In the genomic region with DNA sequence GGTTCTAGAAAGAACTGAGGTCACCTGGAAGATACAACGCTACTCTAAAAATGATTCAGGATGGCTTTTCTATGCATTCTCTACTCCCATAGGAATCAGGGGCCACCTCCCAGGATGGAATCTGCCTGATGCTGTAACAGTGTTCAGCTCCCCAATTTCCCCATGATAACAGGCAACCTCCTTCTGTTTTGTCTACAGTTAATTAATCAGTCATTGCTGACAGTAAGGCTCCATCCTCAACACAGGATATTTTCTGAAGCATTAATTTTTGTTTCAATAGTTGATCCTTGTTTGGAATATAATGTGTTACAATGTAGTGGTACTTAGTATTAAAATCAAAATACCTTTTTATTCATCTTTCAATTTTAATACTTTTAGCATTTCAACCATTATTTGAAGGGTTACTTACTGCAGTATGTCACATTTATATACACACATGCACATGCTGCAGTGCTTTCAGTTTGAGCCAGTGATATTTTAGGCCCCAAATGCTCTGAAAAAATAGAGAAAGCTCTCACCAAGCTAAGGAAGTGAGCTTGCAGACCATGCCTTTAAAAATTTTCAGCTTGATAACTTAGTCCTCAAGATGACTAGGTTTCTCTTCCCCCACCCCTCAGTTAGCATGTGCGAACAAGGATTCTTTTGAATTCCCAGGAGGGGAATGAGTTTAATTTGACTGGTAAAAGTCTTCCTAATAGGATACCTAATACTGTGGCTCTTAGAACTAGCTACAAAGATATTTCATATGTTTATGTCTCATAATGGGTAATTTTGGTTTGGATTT, we compare ENCODE assay signal across 9 cellular contexts. TPM values are rescaled to one million over a fixed set of nuclear protein-coding genes. Genes with fewer than 3 reads are reported as not detected.
DNase-seq lines count a peak whose midpoint lies in the region; ATAC-seq, FAIRE-seq and TF ChIP-seq lines count a peak whose summit lies in the region.
"Had no signal": no experiment of that assay in that cellular context is flagged by ENCODE, and none has a peak within 500 bp of the region (broad histone marks: within the 10 kb centered on the region; RNA-seq: fewer than 3 reads in every experiment).

No MANE protein-coding gene starts in this region.

- no peak overlapping the region for H3K27ac ChIP-seq in H9 (ENCODE audit: insufficient read length, low read depth, low read length)

- H3K36me3 Mint-ChIP-seq in IgD-negative memory B cell (peaks cover 8% of the 10 kb centered on the region), HFFc6 (ENCODE audit: low read depth) (no peaks in the 10 kb centered on the region), H9 (ENCODE audit: insufficient read depth in 1 of 3, low read depth in 3 of 3) (no peaks in the 10 kb centered on the region)

- no peak overlapping the region for H2BK120ac ChIP-seq in H9 (ENCODE audit: low read depth, low read length, poor library complexity, severe bottlenecking)

- no peak overlapping the region for H4K8ac ChIP-seq in H9 (replicated peaks; ENCODE audit: insufficient read length, low read depth, low read length)

- H3K9me3 ChIP-seq in H9 (ENCODE audit: control insufficient read depth, low read depth, low read length), result no peaks in the 10 kb centered on the region

- intact Hi-C loops in posterior vena cava (cut with DNase I), result no loop called here

- H2AK5ac ChIP-seq in H9 (ENCODE audit: insufficient read length, low read length), result no peak overlapping the region

- DNase-seq in GM12864 (ENCODE audit: low read depth) (peak; percentile 57), germinal center (ENCODE audit: low spot score) (peak; percentile 48), HFFc6 (no peak), H54 (ENCODE audit: insufficient read length, low spot score) (no peak), posterior vena cava (ENCODE audit: low spot score) (no peak), H9 (no peak)
- DNase-seq: stimulated activated CD4-positive, alpha-beta T cell treated with anti-CD3 and anti-CD28 coated beads, Interleukin-15, amount 100 ng/mL, for 24 hours had no signal

- no peak for FAIRE-seq in H54 (lab: Jason Lieb, UNC)

- no peak for TF ChIP-seq POLR2A in H54 (IDR thresholded peaks at IDR 0.05; ENCODE audit: low read depth, low read length)

- H2BK5ac ChIP-seq in H9 (ENCODE audit: insufficient read length, low read length), result no peak overlapping the region

- H3K56ac ChIP-seq in H9 (ENCODE audit: insufficient read length, low read depth, low read length), result no peak overlapping the region

- H3K27ac Mint-ChIP-seq in IgD-negative memory B cell (peak overlapping the region; percentile 77 to 98 (median 95)), HFFc6 (no peak overlapping the region), H9 (no peak overlapping the region)

- no peak overlapping the region for H2BK12ac ChIP-seq in H9 (ENCODE audit: insufficient read length, low read depth, low read length)

- H3K23ac ChIP-seq in H9 (ENCODE audit: insufficient read length, low read depth, low read length), result no peak overlapping the region

- no peak overlapping the region for H3T11ph ChIP-seq in H9 (ENCODE audit: low read length)

- H2BK15ac ChIP-seq in H9 (ENCODE audit: low read depth, low read length), result no peak overlapping the region

- TF ChIP-seq CTCF in GM12864 (IDR thresholded peaks at IDR 0.05; ENCODE audit: low read depth, low read length, missing control alignments) (no peak), HFFc6 (IDR thresholded peaks at IDR 0.05) (no peak), H9 (conservative IDR thresholded peaks at IDR 0.05) (no peak)

- H3K18ac ChIP-seq in H9 (ENCODE audit: insufficient read length, low read depth, low read length), result no peak overlapping the region

- no peak overlapping the region for H3K4me2 ChIP-seq in H9 (ENCODE audit: insufficient read depth, insufficient read length, low read length)

- no peak overlapping the region for H4K5ac ChIP-seq in H9 (ENCODE audit: insufficient read length, low read depth, low read length)

- peak; percentile 13 for ATAC-seq in GM21381 (IDR thresholded peaks at IDR 0.05; ENCODE audit: unreplicated experiment)

- H3K4me1 Mint-ChIP-seq in IgD-negative memory B cell, result peaks cover 33 to 51% (median 46%) of the 10 kb centered on the region in 3 donors
- no peaks in the 10 kb centered on the region for H3K4me1 Mint-ChIP-seq in HFFc6 (ENCODE audit: low read depth)
- peaks cover 0 to 3% of the 10 kb centered on the region in 2 experiments; a peak in 1 of 4 replicates for H3K4me1 Mint-ChIP-seq in H9

- H3K79me1 ChIP-seq in H9 (ENCODE audit: insufficient read depth, low read depth, low read length, poor library complexity, severe bottlenecking), result no peaks in the 10 kb centered on the region

- H3K4me3 Mint-ChIP-seq in IgD-negative memory B cell (peak overlapping the region; percentile 90 to 99 (median 98)), HFFc6 (no peak overlapping the region), H9 (no peak overlapping the region)

- H3K9ac ChIP-seq in H9 (ENCODE audit: extremely low read depth, insufficient read length, low read length), result no peak overlapping the region

- H3K9me3 Mint-ChIP-seq in IgD-negative memory B cell (no peaks in the 10 kb centered on the region), HFFc6 (no peaks in the 10 kb centered on the region), H9 (no peaks in the 10 kb centered on the region; a peak in 1 of 5 replicates)

- no peak overlapping the region for H4K91ac ChIP-seq in H9 (ENCODE audit: insufficient read length, low read depth, low read length)

- H2BK20ac ChIP-seq in H9 (ENCODE audit: low read depth, low read length, poor library complexity, severe bottlenecking), result no peak overlapping the region

- H4K20me1 ChIP-seq in H9 (ENCODE audit: control insufficient read depth, insufficient read depth, insufficient read length), result no peaks in the 10 kb centered on the region

- no peaks in the 10 kb centered on the region for H3K4me1 ChIP-seq in H9 (ENCODE audit: insufficient read depth, low read length)

- H3K79me2 ChIP-seq in H9 (ENCODE audit: insufficient read depth, low read length), result no peaks in the 10 kb centered on the region

- H3K27me3 Mint-ChIP-seq in IgD-negative memory B cell (no peaks in the 10 kb centered on the region), HFFc6 (ENCODE audit: insufficient read depth) (peaks cover 12% of the 10 kb centered on the region), H9 (ENCODE audit: low read depth) (peaks cover 2% of the 10 kb centered on the region; the same call in 1 of the 2 replicates)

- H3K4me3 ChIP-seq in GM12864 (ENCODE audit: low read depth, low read length), result no peak overlapping the region; the same call in 1 of the 2 replicates

- WGBS in H9 (ENCODE audit: extremely low coverage, insufficient read length, low lambda C conversion rate), result no CpG with 5 or more reads among the region's 2 CpGs

- H3K27me3 ChIP-seq in H9 (ENCODE audit: insufficient read depth, low read length), result no peaks in the 10 kb centered on the region

- no peak overlapping the region for H3K4ac ChIP-seq in H9 (ENCODE audit: low read depth, low read length)

- H2AFZ ChIP-seq in H9 (ENCODE audit: low read length), result no peak overlapping the region

- H3K14ac ChIP-seq in H9 (ENCODE audit: insufficient read depth, low read length), result no peak overlapping the region

- H3K23me2 ChIP-seq in H9 (ENCODE audit: insufficient read length, low read depth, low read length, poor library complexity, severe bottlenecking), result no peaks in the 10 kb centered on the region

RNA-seq across cellular contexts. Expression of a gene that starts 0.6 kb away (rescaled TPM):
- polyA plus RNA-seq in IgD-negative memory B cell, result 27.7 TPM
- not detected for total RNA-seq in HFFc6 (2021; fragmentation: NEBNext Ultra II Directional; extraction: Animal tissue kit (Norgen Biotek cat#: 25700))
- total RNA-seq in posterior vena cava, result 1 to 10 TPM; 4.7 to 7.0 TPM
- total RNA-seq in H9 (2021), result not detected in 2 replicates

Comparison
In these comparisons a context has a peak if more than half of its experiments do, and no peak if none do; other contexts are left out.
1. DNase-seq: peak in GM12864 (single experiment) and germinal center (single experiment); none in HFFc6 (single experiment), H54 (single experiment), posterior vena cava (single experiment) and H9 (single experiment).
2. H3K27ac Mint-ChIP-seq: peak in IgD-negative memory B cell (3 of 3); none in HFFc6 (single experiment) and H9 (0 of 3).
3. H3K4me3 Mint-ChIP-seq: peak in IgD-negative memory B cell (4 of 4); none in HFFc6 (single experiment) and H9 (0 of 2).